In the genomic region with DNA sequence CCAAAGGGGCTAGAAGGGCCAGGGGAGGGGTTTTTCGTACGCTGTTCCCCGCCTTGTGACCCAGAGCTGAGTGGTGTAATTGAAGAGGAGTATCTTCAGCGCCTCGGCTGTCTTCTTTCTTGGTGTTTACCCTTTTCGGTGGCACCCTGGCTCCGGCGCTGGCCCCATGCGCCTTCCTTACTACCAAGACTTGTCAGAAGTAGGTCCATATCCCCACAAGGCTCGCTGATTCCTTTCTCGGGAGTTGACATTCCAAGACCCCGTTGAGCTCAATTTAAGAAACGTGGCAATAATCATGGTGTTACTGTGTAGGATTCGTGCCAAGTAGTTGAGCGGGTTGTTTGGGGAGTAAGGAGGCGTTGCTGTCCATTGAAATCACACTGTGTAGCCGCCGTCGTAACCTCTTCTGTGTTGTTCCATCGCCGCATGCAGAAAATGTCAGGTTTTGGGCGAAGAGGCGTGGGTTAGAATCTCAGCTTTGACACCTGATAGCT, we compare ENCODE assay signal across 8 cellular contexts. TPM values are rescaled to one million over a fixed set of nuclear protein-coding genes. Genes with fewer than 3 reads are reported as not detected.
DNase-seq lines count a peak whose midpoint lies in the region; ATAC-seq and TF ChIP-seq lines count a peak whose summit lies in the region.

No MANE protein-coding gene starts in this region.

- DNase-seq in COLO668 (lab: John Stamatoyannopoulos, UW; ENCODE audit: unreplicated experiment) (peak; percentile 31), RKO (ENCODE audit: low spot score) (peak; percentile 73), memory B cell (ENCODE audit: low spot score in 2 of 2) (no peak), type B pancreatic cell (ENCODE audit: extremely low spot score, unreplicated experiment) (peak; percentile 69), GM10248 (ENCODE audit: extremely low spot score) (no peak)
- DNase-seq in effector CD8-positive, alpha-beta T cell (lab: John Stamatoyannopoulos, UW): peak; percentile 17

- H3K4me1 Mint-ChIP-seq in memory B cell: peaks cover 17% of the 10 kb centered on the region
- peaks cover 13% of the 10 kb centered on the region for H3K4me1 Mint-ChIP-seq in type B pancreatic cell (ENCODE audit: unreplicated experiment)

- POLR2A ChIA-PET in GM10248 (lab: Yijun Ruan, JAX): interaction anchor here (1.6 kb wide), 1 partner anchor 246 kb away, joined by 4 read pairs; a partner anchor contains a TSS

- peak; percentile 21 for ATAC-seq in GM19043 (IDR thresholded peaks at IDR 0.05; ENCODE audit: low read depth, unreplicated experiment)
- ATAC-seq in HG03159 (IDR thresholded peaks at IDR 0.05; ENCODE audit: unreplicated experiment): peak; percentile 29
- peak; percentile 15 for ATAC-seq in memory B cell (ENCODE audit: low read depth)

- peaks cover 2% of the 10 kb centered on the region for H3K36me3 Mint-ChIP-seq in memory B cell
- peaks cover 10% of the 10 kb centered on the region for H3K36me3 Mint-ChIP-seq in type B pancreatic cell

- no peak for TF ChIP-seq CTCF in type B pancreatic cell (conservative IDR thresholded peaks at IDR 0.05)
- no peak for TF ChIP-seq CTCF in GM10248 (IDR thresholded peaks at IDR 0.05; ENCODE audit: control extremely low read depth, extremely low read depth, low read depth, missing control alignments)

- CTCF ChIA-PET in GM10248 (lab: Yijun Ruan, JAX): interaction anchor here (1.0 to 1.5 kb wide), 2 partner anchors 18 to 20 kb away, joined by 3 to 4 read pairs; no protein-coding TSS in a partner anchor

- no peak overlapping the region for H3K27ac Mint-ChIP-seq in memory B cell
- peak overlapping the region; percentile 86 for H3K27ac Mint-ChIP-seq in type B pancreatic cell

- H3K4me3 Mint-ChIP-seq in memory B cell (no peak overlapping the region), type B pancreatic cell (no peak overlapping the region)

- H3K9me3 Mint-ChIP-seq in memory B cell (no peaks in the 10 kb centered on the region), type B pancreatic cell (peaks cover 5% of the 10 kb centered on the region)

- H3K27me3 Mint-ChIP-seq in memory B cell: no peaks in the 10 kb centered on the region
- H3K27me3 Mint-ChIP-seq in type B pancreatic cell: no peaks in the 10 kb centered on the region

RNA-seq across cellular contexts. Expression of a gene that starts 0.8 kb away (rescaled TPM):
- total RNA-seq in type B pancreatic cell (ENCODE audit: low replicate concordance): 22.1 and 27.5 TPM in 2 replicates

RNA-seq across cellular contexts. Expression of a gene that starts 0.9 kb away (rescaled TPM):
- total RNA-seq in type B pancreatic cell (ENCODE audit: low replicate concordance): 8.2 and 15.4 TPM in 2 replicates

Comparison
In these comparisons a context has a peak if more than half of its experiments do, and no peak if none do; other contexts are left out.
1. DNase-seq: peak in COLO668 (single experiment), RKO (single experiment), effector CD8-positive, alpha-beta T cell (single experiment) and type B pancreatic cell (single experiment); none in memory B cell (0 of 2) and GM10248 (single experiment).
2. Peak in every context shown above with its lines, with median percentiles within 50 percentile points of each other: ATAC-seq.